ENCODE assay signal across 15 cellular contexts in genomic region chr6:15375638-15376290, GRCh38.
"Had no signal": no experiment of that assay in that cellular context is flagged by ENCODE, and none has a peak within 500 bp of the region (broad histone marks: within the 10 kb centered on the region; RNA-seq: fewer than 3 reads in every experiment).

No MANE protein-coding gene starts in this region.

- H3K27me3 Mint-ChIP-seq: effector memory CD8-positive, alpha-beta T cell had no signal

- DNase-seq: activated CD4-positive, alpha-beta T cell treated with anti-CD3 and anti-CD28 coated beads, Interleukin-2, amount 50 U/mL, for 48 hours; activated effector memory CD4-positive, alpha-beta T cell treated with Interleukin-2 at 50 U/mL for 16 hours; activated naive CD4-positive, alpha-beta T cell treated with anti-CD3 and anti-CD28 coated beads, Interleukin-2, amount 50 U/mL, for 16 hours; activated T-cell treated with anti-CD3 and anti-CD28 coated beads, Interleukin-2, amount 50 U/mL, for 1 hour; amniotic stem cell; dermis blood vessel endothelial cell; effector memory CD8-positive, alpha-beta T cell; heart right ventricle; left cardiac atrium; ovary; tibial artery had no signal

- H3K9me3 ChIP-seq: gastroesophageal sphincter, heart right ventricle, ovary, tibial artery, vagina had no signal

- H3K9me3 Mint-ChIP-seq: effector memory CD8-positive, alpha-beta T cell; stimulated activated effector memory CD8-positive, alpha-beta T cell treated with anti-CD3 and anti-CD28 coated beads, Interleukin-12 subunit alpha, Interleukin-12 subunit beta, amount 100 ng/mL, for 72 hours had no signal

- H3K36me3 ChIP-seq: gastroesophageal sphincter, ovary, tibial artery, vagina had no signal

- ATAC-seq: effector memory CD8-positive, alpha-beta T cell; gastroesophageal sphincter; heart right ventricle; stimulated activated effector memory CD8-positive, alpha-beta T cell treated with anti-CD3 and anti-CD28 coated beads, Interleukin-12 subunit alpha, Interleukin-12 subunit beta, amount 100 ng/mL, for 72 hours had no signal

- H3K27ac Mint-ChIP-seq: stimulated activated effector memory CD8-positive, alpha-beta T cell treated with anti-CD3 and anti-CD28 coated beads, Interleukin-12 subunit alpha, Interleukin-12 subunit beta, amount 100 ng/mL, for 72 hours had no signal

- H3K4me3 ChIP-seq: gastroesophageal sphincter, heart right ventricle, lung, ovary, tibial artery, vagina had no signal

- H3K27me3 ChIP-seq: gastroesophageal sphincter, heart right ventricle, ovary, tibial artery, vagina had no signal

- H3K4me3 Mint-ChIP-seq: effector memory CD8-positive, alpha-beta T cell; stimulated activated effector memory CD8-positive, alpha-beta T cell treated with anti-CD3 and anti-CD28 coated beads, Interleukin-12 subunit alpha, Interleukin-12 subunit beta, amount 100 ng/mL, for 72 hours had no signal

- H3K27ac ChIP-seq: gastroesophageal sphincter, heart right ventricle, ovary, tibial artery, vagina had no signal
